Comparison of ENCODE assay signal across 27 cellular contexts in genomic region chr1:174975764-174976163, GRCh38. TPM values are rescaled to one million over a fixed set of nuclear protein-coding genes. Genes with fewer than 3 reads are reported as not detected.
DNase-seq lines count a peak whose midpoint lies in the region; ATAC-seq, FAIRE-seq and TF ChIP-seq lines count a peak whose summit lies in the region.
"Had no signal": no experiment of that assay in that cellular context is flagged by ENCODE, and none has a peak within 500 bp of the region (broad histone marks: within the 10 kb centered on the region; RNA-seq: fewer than 3 reads in every experiment).

No MANE protein-coding gene starts in this region.

- H3K4me1 ChIP-seq in keratinocyte (ENCODE audit: control insufficient read depth, extremely low read depth, insufficient read depth, low read length) = peaks cover 22% of the 10 kb centered on the region
- H3K4me1 ChIP-seq in suprapubic skin = peaks cover 36% of the 10 kb centered on the region
- H3K4me1 ChIP-seq: SJCRH30 had no signal

- ATAC-seq in activated T-helper 17 cell treated with anti-CD3 and anti-CD28 coated beads, Interleukin-2, amount 50 U/mL, for 72 hours (replicated peaks) = no peak
- no peak for ATAC-seq in HG02870 (IDR thresholded peaks at IDR 0.05; ENCODE audit: unreplicated experiment)
- ATAC-seq: CD8-positive, alpha-beta T cell had no signal

- H2AFZ ChIP-seq in keratinocyte (ENCODE audit: control insufficient read depth, low read length) = no peak overlapping the region
- H2AFZ ChIP-seq: neural progenitor cell had no signal

- FAIRE-seq in keratinocyte (lab: Jason Lieb, UNC) = peak; percentile 23
- FAIRE-seq: H54 had no signal

- DNase-seq in activated CD4-positive, alpha-beta memory T cell treated with anti-CD3 and anti-CD28 coated beads for 36 hours = no peak
- DNase-seq in activated CD4-positive, alpha-beta memory T cell treated with anti-CD3 and anti-CD28 coated beads, Interleukin-2, amount 10 ng/mL, durations not matched to agents 7 days and 5 days = no peak
- DNase-seq in keratinocyte (ENCODE audit: low read depth, low spot score) (no peak), suprapubic skin (ENCODE audit: low spot score in 2 of 2) (no peak), NCI-H510A (lab: John Stamatoyannopoulos, UW) (no peak), epidermal melanocyte (ENCODE audit: insufficient read length, low spot score) (no peak)
- DNase-seq: 8988T; activated CD4-positive, alpha-beta T cell treated with anti-CD3 and anti-CD28 coated beads for 4 hours; activated gamma-delta T cell treated with Interleukin-2 at 50 U/mL for 16 hours; activated T-cell treated with anti-CD3 and anti-CD28 coated beads, Interleukin-2, amount 50 U/mL, for 24 hours; adrenal gland; CD8-positive, alpha-beta T cell; DMS153; heart right ventricle; NCI-H1092; NCI-H1694 treated with DMSO at 0.1 percent for 48 hours; right cardiac atrium; SJCRH30; spleen; T-helper 2 cell had no signal

- H3K27ac ChIP-seq in keratinocyte (ENCODE audit: control insufficient read depth, insufficient read depth, low read length) (peak overlapping the region; percentile 76), suprapubic skin (peak overlapping the region; percentile 66)
- H3K27ac ChIP-seq: neural progenitor cell, SJCRH30, spleen had no signal

- no peaks in the 10 kb centered on the region for H3K9me1 ChIP-seq in keratinocyte (ENCODE audit: control insufficient read depth, extremely low read depth, insufficient read depth, low read length)

- no peak for TF ChIP-seq CTCF in keratinocyte (optimal IDR thresholded peaks at IDR 0.05 in 1 of 3, IDR thresholded peaks at IDR 0.05 in 1 of 3, conservative IDR thresholded peaks at IDR 0.05 in 1 of 3; ENCODE audit: extremely low read depth in 1 of 3, insufficient read depth in 2 of 3, low read length in 3 of 3)
- no peak for TF ChIP-seq CTCF in suprapubic skin (IDR thresholded peaks at IDR 0.05)

- POLR2A ChIA-PET in activated CD4-positive, alpha-beta memory T cell treated with anti-CD3 and anti-CD28 coated beads for 36 hours (lab: Charles Lee) = no interaction called here
- POLR2A ChIA-PET in activated CD4-positive, alpha-beta memory T cell treated with anti-CD3 and anti-CD28 coated beads, Interleukin-2, amount 10 ng/mL, durations not matched to agents 7 days and 5 days (lab: Charles Lee) = interaction anchor here (1.0 to 1.6 kb wide), 3 partner anchors 10 to 23 kb away, joined by 3 to 8 read pairs (median 5); partner anchors contain the start of gene CACYBP

- H3K9me3 Mint-ChIP-seq in activated CD4-positive, alpha-beta memory T cell treated with anti-CD3 and anti-CD28 coated beads for 36 hours = no peaks in the 10 kb centered on the region
- H3K9me3 Mint-ChIP-seq in activated CD4-positive, alpha-beta memory T cell treated with anti-CD3 and anti-CD28 coated beads, Interleukin-2, amount 10 ng/mL, durations not matched to agents 7 days and 5 days = no peaks in the 10 kb centered on the region
- H3K9me3 Mint-ChIP-seq in activated T-helper 17 cell treated with anti-CD3 and anti-CD28 coated beads, Interleukin-2, amount 50 U/mL, for 72 hours = no peaks in the 10 kb centered on the region
- H3K9me3 Mint-ChIP-seq: activated T-cell treated with anti-CD3 and anti-CD28 coated beads, Interleukin-2, amount 50 U/mL, for 24 hours; brain; CD8-positive, alpha-beta T cell; IgD-negative memory B cell; neural progenitor cell had no signal

- H3K27me3 ChIP-seq in keratinocyte (ENCODE audit: control insufficient read depth, extremely low read depth, insufficient read depth, low read length) = no peaks in the 10 kb centered on the region
- no peaks in the 10 kb centered on the region for H3K27me3 ChIP-seq in suprapubic skin
- H3K27me3 ChIP-seq: adrenal gland, heart right ventricle, neural progenitor cell, SJCRH30, spleen had no signal

- H3K4me1 Mint-ChIP-seq in activated CD4-positive, alpha-beta memory T cell treated with anti-CD3 and anti-CD28 coated beads for 36 hours (ENCODE audit: low read depth) = peaks cover 51% of the 10 kb centered on the region
- peaks cover 55% of the 10 kb centered on the region for H3K4me1 Mint-ChIP-seq in activated CD4-positive, alpha-beta memory T cell treated with anti-CD3 and anti-CD28 coated beads, Interleukin-2, amount 10 ng/mL, durations not matched to agents 7 days and 5 days
- peaks cover 34% of the 10 kb centered on the region for H3K4me1 Mint-ChIP-seq in activated T-helper 17 cell treated with anti-CD3 and anti-CD28 coated beads, Interleukin-2, amount 50 U/mL, for 72 hours
- H3K4me1 Mint-ChIP-seq: brain had no signal

- no peak for TF ChIP-seq EP300 in suprapubic skin (IDR thresholded peaks at IDR 0.05)

- H3K9me3 ChIP-seq in keratinocyte (ENCODE audit: control insufficient read depth, low read depth, low read length) (no peaks in the 10 kb centered on the region), suprapubic skin (no peaks in the 10 kb centered on the region)
- H3K9me3 ChIP-seq: adrenal gland, heart right ventricle, SJCRH30, spleen had no signal

- peaks cover 32% of the 10 kb centered on the region for H3K36me3 Mint-ChIP-seq in activated CD4-positive, alpha-beta memory T cell treated with anti-CD3 and anti-CD28 coated beads for 36 hours
- H3K36me3 Mint-ChIP-seq in activated CD4-positive, alpha-beta memory T cell treated with anti-CD3 and anti-CD28 coated beads, Interleukin-2, amount 10 ng/mL, durations not matched to agents 7 days and 5 days (ENCODE audit: low read depth) = peaks cover 65% of the 10 kb centered on the region
- peaks cover 74% of the 10 kb centered on the region for H3K36me3 Mint-ChIP-seq in activated T-helper 17 cell treated with anti-CD3 and anti-CD28 coated beads, Interleukin-2, amount 50 U/mL, for 72 hours (ENCODE audit: low read depth)

- no peak for TF ChIP-seq POLR2A in suprapubic skin (IDR thresholded peaks at IDR 0.05)

- H3K4me3 Mint-ChIP-seq in activated CD4-positive, alpha-beta memory T cell treated with anti-CD3 and anti-CD28 coated beads for 36 hours = no peak overlapping the region
- no peak overlapping the region for H3K4me3 Mint-ChIP-seq in activated CD4-positive, alpha-beta memory T cell treated with anti-CD3 and anti-CD28 coated beads, Interleukin-2, amount 10 ng/mL, durations not matched to agents 7 days and 5 days
- H3K4me3 Mint-ChIP-seq in activated T-helper 17 cell treated with anti-CD3 and anti-CD28 coated beads, Interleukin-2, amount 50 U/mL, for 72 hours = peak overlapping the region; percentile 13
- H3K4me3 Mint-ChIP-seq: activated T-cell treated with anti-CD3 and anti-CD28 coated beads, Interleukin-2, amount 50 U/mL, for 24 hours; brain; CD8-positive, alpha-beta T cell; IgD-negative memory B cell; neural progenitor cell had no signal

- intact Hi-C loops in activated CD4-positive, alpha-beta memory T cell treated with anti-CD3 and anti-CD28 coated beads for 36 hours (cut with micrococcal nuclease) = no loop called here

- peak overlapping the region; percentile 5 for H3K27ac Mint-ChIP-seq in activated CD4-positive, alpha-beta memory T cell treated with anti-CD3 and anti-CD28 coated beads for 36 hours
- no peak overlapping the region for H3K27ac Mint-ChIP-seq in activated CD4-positive, alpha-beta memory T cell treated with anti-CD3 and anti-CD28 coated beads, Interleukin-2, amount 10 ng/mL, durations not matched to agents 7 days and 5 days
- H3K27ac Mint-ChIP-seq in activated T-helper 17 cell treated with anti-CD3 and anti-CD28 coated beads, Interleukin-2, amount 50 U/mL, for 72 hours = peak overlapping the region; percentile 13
- H3K27ac Mint-ChIP-seq: CD8-positive, alpha-beta T cell; neural progenitor cell had no signal

- CTCF ChIA-PET in activated CD4-positive, alpha-beta memory T cell treated with anti-CD3 and anti-CD28 coated beads for 36 hours (lab: Charles Lee) = interaction anchor here (1.5 to 2.3 kb wide), 3 partner anchors 10 to 28 kb away, joined by 3 to 12 read pairs (median 7); partner anchors contain the start of gene CACYBP
- CTCF ChIA-PET in activated CD4-positive, alpha-beta memory T cell treated with anti-CD3 and anti-CD28 coated beads, Interleukin-2, amount 10 ng/mL, durations not matched to agents 7 days and 5 days (lab: Charles Lee) = interaction anchor here (2.1 kb wide), 1 partner anchor 23 kb away, joined by 7 read pairs; no protein-coding TSS in a partner anchor

- WGBS in suprapubic skin = 60% methylated on average over 1 of the region's 1 CpG

- H3K36me3 ChIP-seq in keratinocyte (ENCODE audit: control insufficient read depth in 2 of 2, extremely low read depth in 1 of 2, insufficient read depth in 2 of 2, low read length in 2 of 2) = no peaks in the 10 kb centered on the region
- H3K36me3 ChIP-seq in suprapubic skin = peaks cover 20% of the 10 kb centered on the region
- H3K36me3 ChIP-seq: adrenal gland, neural progenitor cell, SJCRH30 had no signal

- no peaks in the 10 kb centered on the region for H3K79me2 ChIP-seq in keratinocyte (ENCODE audit: control insufficient read depth, insufficient read depth, low read length)

- dilution Hi-C loops in keratinocyte (cut with MboI; ENCODE audit: extremely low pct_ligation_motif_present, low sequenced_read_pairs) = no loop called here

- peak overlapping the region; percentile 53 for H3K4me2 ChIP-seq in keratinocyte (ENCODE audit: control insufficient read depth, extremely low read depth, insufficient read depth, low read depth, low read length)
- H3K4me2 ChIP-seq: neural progenitor cell had no signal

- no peaks in the 10 kb centered on the region for H3K27me3 Mint-ChIP-seq in activated CD4-positive, alpha-beta memory T cell treated with anti-CD3 and anti-CD28 coated beads for 36 hours
- H3K27me3 Mint-ChIP-seq in activated CD4-positive, alpha-beta memory T cell treated with anti-CD3 and anti-CD28 coated beads, Interleukin-2, amount 10 ng/mL, durations not matched to agents 7 days and 5 days = no peaks in the 10 kb centered on the region
- H3K27me3 Mint-ChIP-seq in activated T-helper 17 cell treated with anti-CD3 and anti-CD28 coated beads, Interleukin-2, amount 50 U/mL, for 72 hours = no peaks in the 10 kb centered on the region
- H3K27me3 Mint-ChIP-seq: activated T-cell treated with anti-CD3 and anti-CD28 coated beads, Interleukin-2, amount 50 U/mL, for 24 hours; brain; IgD-negative memory B cell had no signal

- H3K4me3 ChIP-seq in keratinocyte (ENCODE audit: control insufficient read depth in 2 of 3, extremely low read depth in 1 of 3, insufficient read depth in 2 of 3, low read depth in 1 of 3, low read length in 3 of 3) (no peak overlapping the region), suprapubic skin (no peak overlapping the region)
- H3K4me3 ChIP-seq: adrenal gland, heart right ventricle, lung, neural progenitor cell, SJCRH30, spleen had no signal

- no peaks in the 10 kb centered on the region for H4K20me1 ChIP-seq in keratinocyte (ENCODE audit: control insufficient read depth, extremely low read depth, insufficient read depth, low read length)

- no peak overlapping the region for H3K9ac ChIP-seq in keratinocyte (ENCODE audit: control insufficient read depth, extremely low read depth, insufficient read depth, low read length)
- H3K9ac ChIP-seq: neural progenitor cell had no signal

RNA-seq across cellular contexts. Expression of gene CACYBP, which starts 24.0 kb away (rescaled TPM):
- 100 to 1,000 TPM; 399 to 409 TPM for total RNA-seq in activated CD4-positive, alpha-beta memory T cell treated with anti-CD3 and anti-CD28 coated beads for 36 hours
- 100 to 1,000 TPM; 234 to 254 TPM for total RNA-seq in activated CD4-positive, alpha-beta memory T cell treated with anti-CD3 and anti-CD28 coated beads, Interleukin-2, amount 10 ng/mL, durations not matched to agents 7 days and 5 days
- 100 to 1,000 TPM; 289 to 427 TPM for total RNA-seq in activated T-helper 17 cell treated with anti-CD3 and anti-CD28 coated beads, Interleukin-2, amount 50 U/mL, for 72 hours
- 18.3 to 67.8 TPM (median 59.3 TPM) in 3 replicates for polyA plus RNA-seq in keratinocyte
- 55.6 TPM for polyA plus RNA-seq in keratinocyte (2011; ENCODE audit: low read depth)
- 35.6 and 38.3 TPM in 2 replicates for polyA plus RNA-seq in keratinocyte (2011; cell fraction: cytosol; rRNA removed)
- 21.7 and 26.4 TPM in 2 replicates for polyA plus RNA-seq in keratinocyte (2011; cell fraction: nucleus; rRNA removed)
- polyA plus RNA-seq in keratinocyte (2012; ENCODE audit: low replicate concordance) = 48.4 and 104 TPM in 2 replicates
- polyA minus RNA-seq in keratinocyte = 1.4 to 12.3 TPM (median 3.2 TPM) in 3 replicates
- 12.3 TPM for polyA minus RNA-seq in keratinocyte (2011; cell fraction: cytosol; rRNA and poly(A)+ RNA removed)
- polyA minus RNA-seq in keratinocyte (2011; cell fraction: nucleus; rRNA and poly(A)+ RNA removed) = 2.6 and 13.3 TPM in 2 replicates
- 10 to 100 TPM; 41.8 to 66.7 (median 64.5) TPM for total RNA-seq in suprapubic skin

RNA-seq across cellular contexts. Expression of gene MRPS14, which starts 47.5 kb away (rescaled TPM):
- total RNA-seq in activated CD4-positive, alpha-beta memory T cell treated with anti-CD3 and anti-CD28 coated beads for 36 hours = 10 to 100 TPM; 44.7 to 47.6 TPM
- 10 to 100 TPM; 34.1 TPM for total RNA-seq in activated CD4-positive, alpha-beta memory T cell treated with anti-CD3 and anti-CD28 coated beads, Interleukin-2, amount 10 ng/mL, durations not matched to agents 7 days and 5 days
- 10 to 100 TPM; 25.0 to 31.5 TPM for total RNA-seq in activated T-helper 17 cell treated with anti-CD3 and anti-CD28 coated beads, Interleukin-2, amount 50 U/mL, for 72 hours
- 19.2 to 35.2 TPM (median 25.4 TPM) in 3 replicates for polyA plus RNA-seq in keratinocyte
- polyA plus RNA-seq in keratinocyte (2011; ENCODE audit: low read depth) = 11.9 TPM
- 19.6 and 26.5 TPM in 2 replicates for polyA plus RNA-seq in keratinocyte (2011; cell fraction: cytosol; rRNA removed)
- polyA plus RNA-seq in keratinocyte (2011; cell fraction: nucleus; rRNA removed) = 18.2 and 21.3 TPM in 2 replicates
- 22.6 and 23.2 TPM in 2 replicates for polyA plus RNA-seq in keratinocyte (2012; ENCODE audit: low replicate concordance)
- polyA minus RNA-seq in keratinocyte = 3.5 to 12.2 TPM (median 9.6 TPM) in 3 replicates
- 4.6 TPM for polyA minus RNA-seq in keratinocyte (2011; cell fraction: cytosol; rRNA and poly(A)+ RNA removed)
- polyA minus RNA-seq in keratinocyte (2011; cell fraction: nucleus; rRNA and poly(A)+ RNA removed) = 3.2 and 5.4 TPM in 2 replicates
- total RNA-seq in suprapubic skin = 10 to 100 TPM; 12.7 to 22.9 (median 17.9) TPM
